ENCODE assay signal across 13 cellular contexts in the genomic region with DNA sequence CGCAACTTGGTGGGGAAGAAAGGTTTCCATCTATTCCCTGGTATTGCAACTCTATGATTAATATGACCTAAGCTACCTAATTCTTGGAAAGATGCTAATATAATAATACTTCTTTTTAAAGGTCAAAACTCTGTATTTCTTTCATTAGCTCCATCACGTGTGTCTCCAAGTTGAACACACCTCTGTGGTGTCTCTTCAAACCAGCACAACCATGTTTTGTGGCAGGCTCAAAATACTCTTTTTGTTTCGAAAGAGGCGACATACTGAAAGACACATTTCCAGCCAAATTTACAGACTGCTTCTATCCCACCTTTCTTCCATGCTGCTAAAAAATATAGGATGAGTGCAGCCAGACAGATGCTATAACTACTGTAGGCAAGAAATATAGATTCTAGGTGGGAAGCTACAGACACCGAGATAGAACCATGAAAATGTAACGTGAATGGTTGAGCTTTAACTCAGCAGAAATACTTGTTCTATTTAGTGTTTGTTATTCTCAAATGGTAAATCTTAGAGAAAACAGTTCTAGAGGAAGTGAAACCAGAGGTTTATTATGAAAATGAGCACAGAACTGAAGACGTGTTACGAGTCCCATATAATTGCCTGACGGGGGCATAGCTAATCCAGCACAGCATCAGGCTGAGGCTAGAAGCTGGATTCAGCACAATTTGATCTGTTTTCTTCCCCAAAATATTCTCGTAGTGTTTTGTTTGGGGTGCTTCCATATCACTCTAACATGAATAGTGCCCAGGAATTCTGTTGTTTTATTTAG.
DNase-seq lines count a peak whose midpoint lies in the region; ATAC-seq and TF ChIP-seq lines count a peak whose summit lies in the region.
"Had no signal": no experiment of that assay in that cellular context is flagged by ENCODE, and none has a peak within 500 bp of the region (broad histone marks: within the 10 kb centered on the region; RNA-seq: fewer than 3 reads in every experiment).

No MANE protein-coding gene starts in this region.

- TF ChIP-seq CTCF in activated B cell treated with CpG ODN at 0.5 μM for 24 hours (IDR thresholded peaks at IDR 0.05) (no peak), foreskin fibroblast (IDR thresholded peaks at IDR 0.05; ENCODE audit: low read depth, low read length) (no peak), heart right ventricle (IDR thresholded peaks at IDR 0.05) (no peak)

- ATAC-seq in GM18873 (IDR thresholded peaks at IDR 0.05; ENCODE audit: low FRiP score, unreplicated experiment) (peak; percentile 77), GM21717 (IDR thresholded peaks at IDR 0.05; ENCODE audit: unreplicated experiment) (peak; percentile 85), HG03159 (IDR thresholded peaks at IDR 0.05; ENCODE audit: unreplicated experiment) (peak; percentile 95), activated B cell treated with CpG ODN at 0.5 μM for 24 hours (ENCODE audit: low read depth) (peak; percentile 64), heart right ventricle (no peak)

- H3K36me3 ChIP-seq in heart right ventricle = no peaks in the 10 kb centered on the region

- 85 to 88% methylated on average over 10 of the region's 10 CpGs for WGBS in heart right ventricle, 2 donors

- peak overlapping the region; percentile 11 for H3K4me3 Mint-ChIP-seq in activated B cell treated with CpG ODN at 0.5 μM for 24 hours
- H3K4me3 Mint-ChIP-seq: activated naive CD8-positive, alpha-beta T cell treated with anti-CD3 and anti-CD28 coated beads, Interleukin-2, amount 10 ng/mL, durations not matched to agents 7 days and 5 days had no signal

- no peak overlapping the region for H3K27ac ChIP-seq in heart right ventricle
- H3K27ac ChIP-seq: SK-N-MC had no signal

- H3K36me3 Mint-ChIP-seq in activated B cell treated with CpG ODN at 0.5 μM for 24 hours (ENCODE audit: low read depth) = no peaks in the 10 kb centered on the region
- H3K36me3 Mint-ChIP-seq: activated naive CD8-positive, alpha-beta T cell treated with anti-CD3 and anti-CD28 coated beads, Interleukin-2, amount 10 ng/mL, durations not matched to agents 7 days and 5 days had no signal

- H3K9me3 ChIP-seq in heart right ventricle = no peaks in the 10 kb centered on the region

- H3K27me3 Mint-ChIP-seq in activated B cell treated with CpG ODN at 0.5 μM for 24 hours = peaks cover 3% of the 10 kb centered on the region
- H3K27me3 Mint-ChIP-seq: activated naive CD8-positive, alpha-beta T cell treated with anti-CD3 and anti-CD28 coated beads, Interleukin-2, amount 10 ng/mL, durations not matched to agents 7 days and 5 days had no signal

- intact Hi-C loops in activated B cell treated with CpG ODN at 0.5 μM for 24 hours (cut with micrococcal nuclease) = no loop called here
- intact Hi-C loops in heart right ventricle (cut with DNase I) = no loop called here

- POLR2A ChIA-PET in activated B cell treated with CpG ODN at 0.5 μM for 24 hours (lab: Charles Lee) = interaction anchor here (0.6 kb wide), 1 partner anchor 685 kb away, joined by 4 read pairs; no protein-coding TSS in a partner anchor

- no peak for DNase-seq in activated B cell treated with CpG ODN at 0.5 μM for 24 hours
- no peak for DNase-seq in NCI-H69 (lab: John Stamatoyannopoulos, UW)
- no peak for DNase-seq in foreskin fibroblast
- DNase-seq in NCI-H526 treated with DMSO at 0.1 percent for 48 hours (lab: John Stamatoyannopoulos, UW) = no peak
- no peak for DNase-seq in heart right ventricle
- DNase-seq: activated CD4-positive, alpha-beta T cell treated with anti-CD3 and anti-CD28 coated beads for 48 hours; activated naive CD8-positive, alpha-beta T cell treated with anti-CD3 and anti-CD28 coated beads, Interleukin-2, amount 10 ng/mL, durations not matched to agents 7 days and 5 days; dermis blood vessel endothelial cell; trophoblast cell had no signal

- H3K27me3 ChIP-seq in heart right ventricle = no peaks in the 10 kb centered on the region

- CTCF ChIA-PET in activated B cell treated with CpG ODN at 0.5 μM for 24 hours (lab: Charles Lee) = no interaction called here

- no peak overlapping the region for H3K27ac Mint-ChIP-seq in activated B cell treated with CpG ODN at 0.5 μM for 24 hours
- H3K27ac Mint-ChIP-seq: activated naive CD8-positive, alpha-beta T cell treated with anti-CD3 and anti-CD28 coated beads, Interleukin-2, amount 10 ng/mL, durations not matched to agents 7 days and 5 days had no signal

- H3K4me3 ChIP-seq in foreskin fibroblast (ENCODE audit: low read depth in 1 of 2, low read length in 2 of 2) = no peak overlapping the region
- H3K4me3 ChIP-seq in heart right ventricle = no peak overlapping the region
- H3K4me3 ChIP-seq: SK-N-MC had no signal

- H3K4me1 Mint-ChIP-seq in activated B cell treated with CpG ODN at 0.5 μM for 24 hours = peaks cover 19% of the 10 kb centered on the region
- H3K4me1 Mint-ChIP-seq: activated naive CD8-positive, alpha-beta T cell treated with anti-CD3 and anti-CD28 coated beads, Interleukin-2, amount 10 ng/mL, durations not matched to agents 7 days and 5 days had no signal

- no peaks in the 10 kb centered on the region for H3K4me1 ChIP-seq in heart right ventricle

- no peaks in the 10 kb centered on the region for H3K9me3 Mint-ChIP-seq in activated B cell treated with CpG ODN at 0.5 μM for 24 hours

Comparison
In these comparisons a context has a peak if more than half of its experiments do, and no peak if none do; other contexts are left out.
1. ATAC-seq: peak in GM18873 (single experiment), GM21717 (single experiment), HG03159 (single experiment) and activated B cell treated with CpG ODN at 0.5 μM for 24 hours (single experiment); none in heart right ventricle (0 of 8).